ENCODE assay signal across 14 cellular contexts in genomic region chr14:66568220-66568619, GRCh38.
"Had no signal": no experiment of that assay in that cellular context is flagged by ENCODE, and none has a peak within 500 bp of the region (broad histone marks: within the 10 kb centered on the region; RNA-seq: fewer than 3 reads in every experiment).

No MANE protein-coding gene starts in this region.

- H3K9me3 ChIP-seq: testis had no signal

- H3K4me1 ChIP-seq: ascending aorta, testis had no signal

- H3K4me1 Mint-ChIP-seq: nephron had no signal

- H3K36me3 ChIP-seq: ascending aorta had no signal

- ATAC-seq: activated CD8-positive, alpha-beta T cell treated with anti-CD3 and anti-CD28 coated beads for 36 hours; stimulated activated naive CD8-positive, alpha-beta T cell treated with anti-CD3 and anti-CD28 coated beads, Interleukin-15, amount 100 ng/mL, for 72 hours had no signal

- H3K27me3 ChIP-seq: ascending aorta, testis had no signal

- H3K4me3 ChIP-seq: ascending aorta, testis had no signal

- H3K27ac ChIP-seq: ascending aorta, epithelial cell of prostate, testis had no signal

- H3K27me3 Mint-ChIP-seq: activated CD8-positive, alpha-beta T cell treated with anti-CD3 and anti-CD28 coated beads for 36 hours; stimulated activated naive CD8-positive, alpha-beta T cell treated with anti-CD3 and anti-CD28 coated beads, Interleukin-15, amount 100 ng/mL, for 72 hours had no signal

- H3K27ac Mint-ChIP-seq: activated CD8-positive, alpha-beta T cell treated with anti-CD3 and anti-CD28 coated beads for 36 hours; immature natural killer cell; nephron; stimulated activated naive CD8-positive, alpha-beta T cell treated with anti-CD3 and anti-CD28 coated beads, Interleukin-15, amount 100 ng/mL, for 72 hours had no signal

- H3K4me3 Mint-ChIP-seq: activated CD8-positive, alpha-beta T cell treated with anti-CD3 and anti-CD28 coated beads for 36 hours; immature natural killer cell; nephron; stimulated activated naive CD8-positive, alpha-beta T cell treated with anti-CD3 and anti-CD28 coated beads, Interleukin-15, amount 100 ng/mL, for 72 hours had no signal

- DNase-seq: activated CD4-positive, alpha-beta T cell treated with anti-CD3 and anti-CD28 coated beads for 4 hours; activated CD8-positive, alpha-beta memory T cell treated with anti-CD3 and anti-CD28 coated beads, Interleukin-2, amount 50 U/mL, for 4 hours; activated CD8-positive, alpha-beta T cell treated with anti-CD3 and anti-CD28 coated beads for 36 hours; effector memory CD4-positive, alpha-beta T cell; immature natural killer cell; mesenchymal stem cell; occipital lobe; stimulated activated CD4-positive, alpha-beta T cell treated with anti-CD3 and anti-CD28 coated beads, Interleukin-4, amount 100 ng/mL, for 1 hour; stimulated activated naive CD8-positive, alpha-beta T cell treated with anti-CD3 and anti-CD28 coated beads, Interleukin-15, amount 100 ng/mL, for 72 hours; T1000; testis had no signal
